ENCODE assay signal across 10 cellular contexts in the genomic region with DNA sequence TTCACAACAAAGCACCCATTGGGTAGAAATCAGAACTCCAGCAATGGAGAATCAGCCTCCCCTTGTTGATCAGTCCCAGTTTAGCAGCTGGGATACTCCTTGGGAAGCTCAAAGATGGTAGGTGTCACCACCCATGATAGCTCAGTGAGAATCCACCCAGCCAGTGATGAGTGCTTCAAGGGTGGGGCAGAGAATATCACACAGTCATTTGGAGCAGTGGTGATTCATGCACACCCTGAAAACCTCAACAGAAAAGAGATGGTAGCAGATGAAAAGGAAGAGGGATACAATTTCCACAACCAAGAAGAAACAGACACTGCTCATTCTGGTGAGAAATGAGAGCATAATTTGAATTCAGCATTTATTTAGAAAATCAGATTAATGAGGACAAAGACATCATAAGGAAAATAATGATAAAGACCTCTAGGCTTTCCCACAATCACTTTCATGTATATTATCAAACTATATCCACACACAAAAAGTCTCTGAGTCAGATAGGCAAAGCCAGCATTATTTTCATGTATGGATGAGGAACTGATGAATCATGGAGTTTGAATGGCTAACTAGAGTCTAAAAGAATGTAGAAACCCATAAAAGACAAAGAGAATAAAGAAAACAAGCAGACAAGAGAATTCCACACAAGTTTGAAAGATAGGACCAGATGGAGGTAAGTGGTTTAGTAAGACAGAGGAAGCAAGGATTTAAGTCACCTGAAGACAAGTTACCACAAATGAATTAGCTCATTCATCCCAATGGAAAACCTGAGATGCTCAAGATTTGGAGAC.
A peak's percentile ranks its signal among the peaks of the same experiment; 100 is the strongest.
DNase-seq lines count a peak whose midpoint lies in the region; TF ChIP-seq lines count a peak whose summit lies in the region.
"Had no signal": no experiment of that assay in that cellular context is flagged by ENCODE, and none has a peak within 500 bp of the region (broad histone marks: within the 10 kb centered on the region; RNA-seq: fewer than 3 reads in every experiment).

No MANE protein-coding gene starts in this region.

- in situ Hi-C loops in brain microvascular endothelial cell (cut with HindIII; ENCODE audit: low pct_ligation_motif_present, low sequenced_read_pairs), result no loop called here

- no peak overlapping the region for H3K4me3 ChIP-seq in brain microvascular endothelial cell (ENCODE audit: low read depth, low read length)
- H3K4me3 ChIP-seq: vagina had no signal

- H3K36me3 ChIP-seq in brain microvascular endothelial cell (replicated peaks), result no peaks in the 10 kb centered on the region
- H3K36me3 ChIP-seq: vagina had no signal

- TF ChIP-seq CTCF in brain microvascular endothelial cell (IDR thresholded peaks at IDR 0.05; ENCODE audit: low read depth, low read length, missing control alignments), result no peak
- no peak for TF ChIP-seq CTCF in progenitor cell of endocrine pancreas (IDR thresholded peaks at IDR 0.05; ENCODE audit: unreplicated experiment)

- no peaks in the 10 kb centered on the region for H3K27me3 ChIP-seq in brain microvascular endothelial cell (replicated peaks)
- H3K27me3 ChIP-seq: vagina had no signal

- no peaks in the 10 kb centered on the region for H3K36me3 Mint-ChIP-seq in activated naive CD4-positive, alpha-beta T cell treated with anti-CD3 and anti-CD28 coated beads, Interleukin-2, amount 10 ng/mL, durations not matched to agents 7 days and 5 days
- H3K36me3 Mint-ChIP-seq in progenitor cell of endocrine pancreas (ENCODE audit: insufficient read depth), result no peaks in the 10 kb centered on the region
- H3K36me3 Mint-ChIP-seq: memory B cell had no signal

- CTCF ChIA-PET in activated naive CD4-positive, alpha-beta T cell treated with anti-CD3 and anti-CD28 coated beads, Interleukin-2, amount 10 ng/mL, durations not matched to agents 7 days and 5 days (lab: Charles Lee), result interaction anchor here (0.7 kb wide), 1 partner anchor 82 kb away, joined by 3 read pairs; no protein-coding TSS in a partner anchor

- peak overlapping the region; percentile 96 for H3K27ac ChIP-seq in brain microvascular endothelial cell
- H3K27ac ChIP-seq: vagina had no signal

- no peaks in the 10 kb centered on the region for H3K9me3 Mint-ChIP-seq in activated naive CD4-positive, alpha-beta T cell treated with anti-CD3 and anti-CD28 coated beads, Interleukin-2, amount 10 ng/mL, durations not matched to agents 7 days and 5 days
- H3K9me3 Mint-ChIP-seq in progenitor cell of endocrine pancreas (ENCODE audit: low read depth), result no peaks in the 10 kb centered on the region
- H3K9me3 Mint-ChIP-seq: memory B cell had no signal

- no peak overlapping the region for H3K4me3 Mint-ChIP-seq in activated naive CD4-positive, alpha-beta T cell treated with anti-CD3 and anti-CD28 coated beads, Interleukin-2, amount 10 ng/mL, durations not matched to agents 7 days and 5 days
- no peak overlapping the region for H3K4me3 Mint-ChIP-seq in progenitor cell of endocrine pancreas (ENCODE audit: low read depth)
- H3K4me3 Mint-ChIP-seq: memory B cell had no signal

- H3K4me1 Mint-ChIP-seq in activated naive CD4-positive, alpha-beta T cell treated with anti-CD3 and anti-CD28 coated beads, Interleukin-2, amount 10 ng/mL, durations not matched to agents 7 days and 5 days, result peaks cover 2% of the 10 kb centered on the region
- H3K4me1 Mint-ChIP-seq in progenitor cell of endocrine pancreas (ENCODE audit: low read depth), result peaks cover 2% of the 10 kb centered on the region
- H3K4me1 Mint-ChIP-seq: memory B cell had no signal

- H3K27ac Mint-ChIP-seq in activated naive CD4-positive, alpha-beta T cell treated with anti-CD3 and anti-CD28 coated beads, Interleukin-2, amount 10 ng/mL, durations not matched to agents 7 days and 5 days, result no peak overlapping the region
- H3K27ac Mint-ChIP-seq in progenitor cell of endocrine pancreas, result no peak overlapping the region
- H3K27ac Mint-ChIP-seq: memory B cell had no signal

- DNase-seq in activated naive CD4-positive, alpha-beta T cell treated with anti-CD3 and anti-CD28 coated beads, Interleukin-2, amount 50 U/mL, for 16 hours, result peak; percentile 14
- no peak for DNase-seq in activated naive CD4-positive, alpha-beta T cell treated with anti-CD3 and anti-CD28 coated beads, Interleukin-2, amount 10 ng/mL, durations not matched to agents 7 days and 5 days
- DNase-seq in HPDE6-E6E7 (ENCODE audit: extremely low spot score) (peak; percentile 69), brain microvascular endothelial cell (peak; percentile 88), progenitor cell of endocrine pancreas (ENCODE audit: low spot score, unreplicated experiment) (no peak), NK-92 (lab: John Stamatoyannopoulos, UW; ENCODE audit: unreplicated experiment) (no peak), NAMALWA (ENCODE audit: low spot score) (no peak)
- peak; percentile 42 for DNase-seq in stimulated activated CD8-positive, alpha-beta memory T cell treated with anti-CD3 and anti-CD28 coated beads, Interleukin-4, amount 100 ng/mL, for 48 hours

- peaks cover 7% of the 10 kb centered on the region for H3K27me3 Mint-ChIP-seq in activated naive CD4-positive, alpha-beta T cell treated with anti-CD3 and anti-CD28 coated beads, Interleukin-2, amount 10 ng/mL, durations not matched to agents 7 days and 5 days
- H3K27me3 Mint-ChIP-seq in progenitor cell of endocrine pancreas, result peaks cover 3% of the 10 kb centered on the region
- H3K27me3 Mint-ChIP-seq: memory B cell had no signal

Comparison
In these comparisons a context has a peak if more than half of its experiments do, and no peak if none do; other contexts are left out.
1. DNase-seq: peak in activated naive CD4-positive, alpha-beta T cell treated with anti-CD3 and anti-CD28 coated beads, Interleukin-2, amount 50 U/mL, for 16 hours (single experiment), HPDE6-E6E7 (single experiment), brain microvascular endothelial cell (single experiment) and stimulated activated CD8-positive, alpha-beta memory T cell treated with anti-CD3 and anti-CD28 coated beads, Interleukin-4, amount 100 ng/mL, for 48 hours (single experiment); none in activated naive CD4-positive, alpha-beta T cell treated with anti-CD3 and anti-CD28 coated beads, Interleukin-2, amount 10 ng/mL, durations not matched to agents 7 days and 5 days (single experiment), progenitor cell of endocrine pancreas (single experiment), NK-92 (single experiment) and NAMALWA (single experiment).